10 cellular contexts compared by ENCODE assay signal in the genomic region with DNA sequence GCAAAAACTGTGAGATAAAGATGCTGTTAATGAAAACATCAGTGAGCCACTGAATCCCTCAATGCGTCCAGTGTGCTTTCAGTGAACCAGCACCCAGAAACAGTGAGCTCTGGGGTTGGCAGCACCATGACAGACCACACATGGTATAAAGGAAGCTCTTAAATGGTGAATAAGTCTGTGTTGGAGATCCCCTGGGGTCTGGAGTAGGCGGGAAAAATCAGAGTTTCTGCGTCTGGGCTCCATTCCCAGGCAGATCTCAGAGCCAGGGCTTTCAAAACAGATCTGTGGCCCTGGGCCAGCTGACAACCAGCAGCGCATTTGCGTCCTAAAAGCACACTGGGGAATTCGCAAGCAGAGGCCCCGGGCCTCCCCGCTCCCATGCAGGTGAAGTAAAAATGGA.
DNase-seq lines count a peak whose midpoint lies in the region; ATAC-seq and TF ChIP-seq lines count a peak whose summit lies in the region.
"Had no signal": no experiment of that assay in that cellular context is flagged by ENCODE, and none has a peak within 500 bp of the region (broad histone marks: within the 10 kb centered on the region; RNA-seq: fewer than 3 reads in every experiment).

No MANE protein-coding gene starts in this region.

- DNase-seq in NCI-H2081 treated with DMSO at 0.1 percent for 48 hours (lab: John Stamatoyannopoulos, UW), result peak; percentile 79
- peak; percentile 43 to 85 (median 72) for DNase-seq in dorsolateral prefrontal cortex
- peak; percentile 70 for DNase-seq in mucosa of gallbladder (ENCODE audit: low spot score)
- no peak for DNase-seq in effector CD8-positive, alpha-beta T cell (lab: John Stamatoyannopoulos, UW)
- no peak for DNase-seq in DMS53 (lab: John Stamatoyannopoulos, UW)
- no peak for DNase-seq in NCI-H524 (lab: John Stamatoyannopoulos, UW)
- DNase-seq: AML-193 had no signal

- no peak for ATAC-seq in HG03460 (IDR thresholded peaks at IDR 0.05; ENCODE audit: unreplicated experiment)

- H3K4me3 ChIP-seq in ACC112 (ENCODE audit: low read depth, low read length) (no peak overlapping the region), dorsolateral prefrontal cortex (peak overlapping the region in 9 of 59 donors; percentile 2 to 30 (median 13))
- H3K4me3 ChIP-seq: smooth muscle cell had no signal

- peak in 1 of 56 donors; percentile 10 for TF ChIP-seq CTCF in dorsolateral prefrontal cortex (IDR thresholded peaks at IDR 0.05 in 54 of 56, conservative IDR thresholded peaks at IDR 0.05 in 2 of 56; ENCODE audit: low read depth in 1 of 56, partially characterized antibody in 56 of 56)

- H2AFZ ChIP-seq in ACC112 (ENCODE audit: low read length, unreplicated experiment), result no peak overlapping the region

- intact Hi-C loops in dorsolateral prefrontal cortex (cut with DNase I), result no loop called here

- H3K79me2 ChIP-seq in ACC112 (ENCODE audit: control insufficient read depth, insufficient read depth, low read length, unreplicated experiment), result no peaks in the 10 kb centered on the region

- H3K27ac ChIP-seq in ACC112 (ENCODE audit: low read depth, low read length) (peak overlapping the region; percentile 31; the same call in 1 of the 2 replicates), dorsolateral prefrontal cortex (peak overlapping the region in 43 of 59 donors; percentile 5 to 81 (median 51))

- H3K4me1 ChIP-seq in ACC112 (ENCODE audit: control insufficient read depth, insufficient read depth, low read length, unreplicated experiment), result peaks cover 20% of the 10 kb centered on the region

- no peaks in the 10 kb centered on the region for H3K27me3 ChIP-seq in ACC112 (ENCODE audit: insufficient read depth, low read length)
- H3K27me3 ChIP-seq in dorsolateral prefrontal cortex, result no peaks in the 10 kb centered on the region

- H3K36me3 ChIP-seq in ACC112 (ENCODE audit: insufficient read depth, low read length), result no peaks in the 10 kb centered on the region

Comparison
In these comparisons a context has a peak if more than half of its experiments do, and no peak if none do; other contexts are left out.
1. DNase-seq: peak in NCI-H2081 treated with DMSO at 0.1 percent for 48 hours (single experiment), dorsolateral prefrontal cortex (10 of 10) and mucosa of gallbladder (single experiment); none in effector CD8-positive, alpha-beta T cell (single experiment), DMS53 (single experiment) and NCI-H524 (0 of 2).